ENCODE assay signal across 1 cellular context in genomic region chr11:8266246-8267241, GRCh38.
TF ChIP-seq lines count a peak whose summit lies in the region.

No MANE protein-coding gene starts in this region.

TF ChIP-seq in WTC11, 78 proteins besides CTCF, POLR2A, EP300 and RAD21 (continued from another document):
- TF ChIP-seq ARID4B (CRISPR knock-in tag; IDR thresholded peaks at IDR 0.05; ENCODE audit: borderline replicate concordance), result no peak
- TF ChIP-seq PREB (CRISPR knock-in tag; IDR thresholded peaks at IDR 0.05; ENCODE audit: borderline replicate concordance), result no peak
- no peak for TF ChIP-seq NR1H2 (CRISPR knock-in tag; IDR thresholded peaks at IDR 0.05)
- TF ChIP-seq ATF6 (CRISPR knock-in tag; IDR thresholded peaks at IDR 0.05), result no peak
- TF ChIP-seq ZNF121 (CRISPR knock-in tag; IDR thresholded peaks at IDR 0.05), result no peak
- TF ChIP-seq ZNF423 (CRISPR knock-in tag; IDR thresholded peaks at IDR 0.05), result no peak
- TF ChIP-seq AFF4 (CRISPR knock-in tag; IDR thresholded peaks at IDR 0.05; ENCODE audit: borderline replicate concordance), result no peak
- no peak for TF ChIP-seq FOXP1 (CRISPR knock-in tag; IDR thresholded peaks at IDR 0.05; ENCODE audit: borderline replicate concordance)
